28 cellular contexts compared by ENCODE assay signal in the genomic region with DNA sequence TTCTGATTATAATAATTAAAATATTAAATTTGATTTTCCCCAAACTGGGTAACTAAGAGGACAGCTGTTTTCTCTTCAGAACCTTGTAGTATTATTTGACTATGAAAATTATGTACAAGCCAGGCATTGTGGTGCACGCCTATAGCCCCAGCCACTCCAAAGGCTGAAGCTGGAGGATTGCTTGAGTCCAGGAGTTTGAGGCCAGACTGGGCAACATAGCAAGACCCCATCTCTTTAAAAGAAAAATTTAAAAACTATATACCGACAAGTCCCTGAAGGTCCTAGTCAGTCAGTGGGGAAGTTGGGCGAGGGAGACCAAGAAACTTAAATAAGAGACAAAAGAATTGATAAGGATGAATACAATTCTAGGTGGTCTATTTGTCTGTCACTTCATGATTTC.
"Had no signal": no experiment of that assay in that cellular context is flagged by ENCODE, and none has a peak within 500 bp of the region (broad histone marks: within the 10 kb centered on the region; RNA-seq: fewer than 3 reads in every experiment).

No MANE protein-coding gene starts in this region.

- H3K27ac ChIP-seq: colonic mucosa, coronary artery, dorsolateral prefrontal cortex, epithelial cell of prostate, esophagus muscularis mucosa, esophagus squamous epithelium, foreskin keratinocyte, gastrocnemius medialis, gastroesophageal sphincter, heart left ventricle, heart right ventricle had no signal

- H3K27me3 ChIP-seq: colonic mucosa, gastrocnemius medialis had no signal

- ATAC-seq: effector memory CD8-positive, alpha-beta T cell; foreskin keratinocyte; gastrocnemius medialis; gastroesophageal sphincter; heart left ventricle; heart right ventricle had no signal

- H3K4me1 ChIP-seq: esophagus muscularis mucosa, esophagus squamous epithelium, foreskin keratinocyte, gastrocnemius medialis, gastroesophageal sphincter, heart left ventricle, heart right ventricle had no signal

- H3K9me3 Mint-ChIP-seq: dendritic cell treated with granulocyte-macrophage colony-stimulating factor and Interleukin-4, amounts not matched to agents 40 ng/mL and 50 ng/mL, for 4 days; effector memory CD8-positive, alpha-beta T cell; endodermal cell had no signal

- DNase-seq: colonic mucosa; cortex of kidney; dermis blood vessel endothelial cell; dorsolateral prefrontal cortex; effector CD4-positive, alpha-beta T cell; effector CD8-positive, alpha-beta T cell; effector memory CD4-positive, alpha-beta T cell; effector memory CD8-positive, alpha-beta T cell; endodermal cell; erythroblast; esophagus squamous epithelium; foreskin fibroblast; foreskin keratinocyte; foreskin melanocyte; gastrocnemius medialis; glutamatergic neuron; head of caudate nucleus; heart left ventricle; heart right ventricle had no signal

- H3K4me3 ChIP-seq: colonic mucosa, coronary artery, dorsolateral prefrontal cortex, esophagus muscularis mucosa, esophagus squamous epithelium, gastrocnemius medialis, gastroesophageal sphincter, heart left ventricle, heart right ventricle had no signal

- H3K9me3 ChIP-seq: colonic mucosa, esophagus muscularis mucosa, esophagus squamous epithelium, gastrocnemius medialis, gastroesophageal sphincter, heart left ventricle, heart right ventricle had no signal

- H3K4me3 Mint-ChIP-seq: dendritic cell treated with granulocyte-macrophage colony-stimulating factor and Interleukin-4, amounts not matched to agents 40 ng/mL and 50 ng/mL, for 4 days; effector memory CD8-positive, alpha-beta T cell; endodermal cell had no signal

- H3K36me3 ChIP-seq: colonic mucosa, esophagus muscularis mucosa, esophagus squamous epithelium, gastrocnemius medialis, gastroesophageal sphincter, heart left ventricle, heart right ventricle had no signal

- FAIRE-seq: colon, endometrium, endothelial cell of umbilical vein, frontal cortex had no signal

- H3K27ac Mint-ChIP-seq: dendritic cell treated with granulocyte-macrophage colony-stimulating factor and Interleukin-4, amounts not matched to agents 40 ng/mL and 50 ng/mL, for 4 days; effector memory CD8-positive, alpha-beta T cell; endodermal cell had no signal
